ENCODE assay signal across 25 cellular contexts in the genomic region with DNA sequence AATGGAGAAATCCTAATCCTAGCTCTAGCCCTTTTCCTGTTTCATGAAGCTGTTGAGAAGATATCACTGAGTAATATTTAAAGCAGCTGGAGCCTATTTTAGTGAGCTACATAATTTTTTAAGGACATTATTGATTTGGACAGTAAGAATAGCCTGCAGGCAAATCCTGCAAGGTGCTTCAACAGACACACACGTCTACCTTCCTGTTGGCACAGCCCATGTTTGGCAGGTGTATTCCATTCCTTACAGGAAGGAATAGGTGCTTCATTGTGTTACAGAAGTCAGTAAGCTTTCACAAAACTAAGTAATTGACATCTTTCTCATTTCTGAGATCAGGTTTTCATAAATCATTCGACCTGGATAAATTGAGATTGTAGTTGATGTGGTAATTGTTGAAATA. TPM values are rescaled to one million over a fixed set of nuclear protein-coding genes. Genes with fewer than 3 reads are reported as not detected.
DNase-seq lines count a peak whose midpoint lies in the region; ATAC-seq and TF ChIP-seq lines count a peak whose summit lies in the region.
"Had no signal": no experiment of that assay in that cellular context is flagged by ENCODE, and none has a peak within 500 bp of the region (broad histone marks: within the 10 kb centered on the region; RNA-seq: fewer than 3 reads in every experiment).

No MANE protein-coding gene starts in this region.

- no peaks in the 10 kb centered on the region for H3K27me3 Mint-ChIP-seq in endodermal cell (ENCODE audit: insufficient read depth)
- H3K27me3 Mint-ChIP-seq: activated CD4-positive, alpha-beta memory T cell treated with anti-CD3 and anti-CD28 coated beads, Interleukin-2, amount 10 ng/mL, durations not matched to agents 7 days and 5 days; memory B cell had no signal

- H4K20me1 ChIP-seq in mammary epithelial cell (ENCODE audit: insufficient read depth, low read length): no peaks in the 10 kb centered on the region

- no peak overlapping the region for H3K9ac ChIP-seq in mammary epithelial cell (ENCODE audit: insufficient read depth, low read length)
- no peak overlapping the region for H3K9ac ChIP-seq in endodermal cell (ENCODE audit: extremely low read depth, low read length, poor library complexity, severe bottlenecking)

- CTCF ChIA-PET in mammary epithelial cell (lab: Charles Lee; ENCODE audit: low non-redundant PET): no interaction called here

- no peak overlapping the region for H2AFZ ChIP-seq in mammary epithelial cell (ENCODE audit: low read depth, low read length)

- H3K9me3 Mint-ChIP-seq in endodermal cell: no peaks in the 10 kb centered on the region
- H3K9me3 Mint-ChIP-seq: activated CD4-positive, alpha-beta memory T cell treated with anti-CD3 and anti-CD28 coated beads, Interleukin-2, amount 10 ng/mL, durations not matched to agents 7 days and 5 days; memory B cell had no signal

- intact Hi-C loops in mammary epithelial cell (cut with micrococcal nuclease): no loop called here

- no peak overlapping the region for H3K4me3 Mint-ChIP-seq in endodermal cell
- H3K4me3 Mint-ChIP-seq: activated CD4-positive, alpha-beta memory T cell treated with anti-CD3 and anti-CD28 coated beads, Interleukin-2, amount 10 ng/mL, durations not matched to agents 7 days and 5 days; memory B cell had no signal

- 0% methylated on average over 2 of the region's 2 CpGs for WGBS in mammary epithelial cell (ENCODE audit: low coverage, missing lambda C conversion rate)
- 83 to 89% methylated on average over 1 of the region's 2 CpGs for WGBS in endodermal cell (ENCODE audit: insufficient coverage in 1 of 2, insufficient read length in 1 of 2), 2 experiments

- no peaks in the 10 kb centered on the region for H3K79me2 ChIP-seq in mammary epithelial cell (ENCODE audit: insufficient read depth, low read length)

- dilution Hi-C loops in mammary epithelial cell (cut with HindIII; ENCODE audit: low sequenced_read_pairs): no loop called here

- in situ Hi-C loops in mammary epithelial cell (cut with MboI; ENCODE audit: low sequenced_read_pairs in 2 of 2): no loop called here

- H3K4me3 ChIP-seq in mammary epithelial cell (replicated peaks in 1 of 3; ENCODE audit: insufficient read depth in 1 of 3, low read depth in 2 of 3, low read length in 3 of 3): no peak overlapping the region
- no peak overlapping the region for H3K4me3 ChIP-seq in endodermal cell (ENCODE audit: low read length)
- H3K4me3 ChIP-seq: adrenal gland, coronary artery had no signal

- H3K4me1 ChIP-seq in mammary epithelial cell (ENCODE audit: insufficient read depth, low read length) (no peaks in the 10 kb centered on the region), endodermal cell (ENCODE audit: control insufficient read depth, insufficient read depth, low read length) (peaks cover 5% of the 10 kb centered on the region)
- H3K4me1 ChIP-seq: adrenal gland, BE2C had no signal

- H3K36me3 Mint-ChIP-seq in endodermal cell (ENCODE audit: low read depth): no peaks in the 10 kb centered on the region
- H3K36me3 Mint-ChIP-seq: memory B cell had no signal

- H3K27ac ChIP-seq in mammary epithelial cell (ENCODE audit: insufficient read depth, low read depth, low read length): no peak overlapping the region
- no peak overlapping the region for H3K27ac ChIP-seq in endodermal cell (ENCODE audit: low read depth, low read length)
- H3K27ac ChIP-seq: adrenal gland, coronary artery had no signal

- TF ChIP-seq CTCF in mammary epithelial cell (conservative IDR thresholded peaks at IDR 0.05 in 1 of 2, IDR thresholded peaks at IDR 0.05 in 1 of 2; ENCODE audit: extremely low read depth in 1 of 2, insufficient read depth in 1 of 2, low read depth in 1 of 2, low read length in 2 of 2) (no peak), endodermal cell (conservative IDR thresholded peaks at IDR 0.05) (no peak)

- peaks cover 5% of the 10 kb centered on the region for H3K4me1 Mint-ChIP-seq in endodermal cell
- H3K4me1 Mint-ChIP-seq: activated CD4-positive, alpha-beta memory T cell treated with anti-CD3 and anti-CD28 coated beads, Interleukin-2, amount 10 ng/mL, durations not matched to agents 7 days and 5 days; memory B cell had no signal

- no peak overlapping the region for H3K4me2 ChIP-seq in mammary epithelial cell (ENCODE audit: insufficient read depth, low read depth, low read length)

- H3K27ac Mint-ChIP-seq in endodermal cell: no peak overlapping the region
- H3K27ac Mint-ChIP-seq: activated CD4-positive, alpha-beta memory T cell treated with anti-CD3 and anti-CD28 coated beads, Interleukin-2, amount 10 ng/mL, durations not matched to agents 7 days and 5 days; memory B cell had no signal

- DNase-seq in NCI-H2107 treated with DMSO at 0.1 percent for 48 hours (lab: John Stamatoyannopoulos, UW; ENCODE audit: unreplicated experiment) (peak; percentile 8), NCI-H2107 (lab: John Stamatoyannopoulos, UW) (no peak), NCI-H69 (lab: John Stamatoyannopoulos, UW) (peak; percentile 97), mammary epithelial cell (peak; percentile 2), 8988T (no peak), endodermal cell (no peak)
- no peak for DNase-seq in activated naive CD4-positive, alpha-beta T cell treated with Interleukin-2 at 50 U/mL for 16 hours
- DNase-seq: activated CD4-positive, alpha-beta memory T cell treated with anti-CD3 and anti-CD28 coated beads, Interleukin-2, amount 10 ng/mL, durations not matched to agents 7 days and 5 days; activated CD4-positive, CD25-positive, alpha-beta regulatory T cell; activated gamma-delta T cell treated with Interleukin-2 at 50 U/mL for 16 hours; activated T-cell treated with anti-CD3 and anti-CD28 coated beads for 4 hours; adrenal gland; BE2C; Caco-2; head of caudate nucleus; NCI-H1436; NCI-H510A; nucleus accumbens; retina; stimulated activated CD4-positive, alpha-beta T cell treated with anti-CD3 and anti-CD28 coated beads, Interleukin-4, amount 100 ng/mL, for 1 hour; stimulated activated naive CD4-positive, alpha-beta T cell treated with Interleukin-2 at 50 U/mL for 16 hours had no signal

- H3K9me3 ChIP-seq in mammary epithelial cell (replicated peaks; ENCODE audit: insufficient read depth, low read length) (no peaks in the 10 kb centered on the region), endodermal cell (ENCODE audit: control insufficient read depth, low read length) (no peaks in the 10 kb centered on the region)
- H3K9me3 ChIP-seq: adrenal gland, BE2C had no signal

- H3K36me3 ChIP-seq in mammary epithelial cell (ENCODE audit: insufficient read depth, low read length) (no peaks in the 10 kb centered on the region), endodermal cell (ENCODE audit: control insufficient read depth, insufficient read depth, low read length) (no peaks in the 10 kb centered on the region)
- H3K36me3 ChIP-seq: adrenal gland, BE2C had no signal

- ATAC-seq in GM18511 (IDR thresholded peaks at IDR 0.05; ENCODE audit: unreplicated experiment): no peak

- H3K27me3 ChIP-seq in mammary epithelial cell (ENCODE audit: insufficient read depth, low read length) (no peaks in the 10 kb centered on the region), endodermal cell (ENCODE audit: control insufficient read depth, insufficient read depth, low read length, poor library complexity, severe bottlenecking) (no peaks in the 10 kb centered on the region)
- H3K27me3 ChIP-seq: adrenal gland, BE2C had no signal

- no TSS peak for BruUV-seq in mammary epithelial cell (replicated peaks; lab: Mats Ljungman, UMichigan)

RNA-seq across cellular contexts. Expression of a gene that starts 50.6 kb away (rescaled TPM):
- under 1 TPM; 0.17 to 0.33 TPM for total RNA-seq in mammary epithelial cell
- polyA plus RNA-seq in mammary epithelial cell: 0.09 TPM
- not detected for polyA minus RNA-seq in mammary epithelial cell
- total RNA-seq in endodermal cell: 10 to 100 TPM; 41.2 to 51.4 TPM
- 4.0 TPM for polyA plus RNA-seq in endodermal cell (2013, experiment 1 of 2)
- 3.4 TPM for polyA plus RNA-seq in endodermal cell (2013, experiment 2 of 2)
- total RNA-seq: activated CD4-positive, alpha-beta memory T cell treated with anti-CD3 and anti-CD28 coated beads, Interleukin-2, amount 10 ng/mL, durations not matched to agents 7 days and 5 days; LHCN-M2 had no signal

RNA-seq across cellular contexts. Expression of a gene that starts 51.0 kb away (rescaled TPM):
- not detected for total RNA-seq in mammary epithelial cell
- not detected for polyA plus RNA-seq in mammary epithelial cell
- polyA minus RNA-seq in mammary epithelial cell: not detected
- 10 to 100 TPM in 1 of 2 donors, 1 to 10 TPM in 1; 8.1 to 11.0 TPM for total RNA-seq in endodermal cell
- polyA plus RNA-seq in endodermal cell (2013, experiment 1 of 2): 0.50 TPM
- polyA plus RNA-seq in endodermal cell (2013, experiment 2 of 2): 0.54 TPM
- total RNA-seq: activated CD4-positive, alpha-beta memory T cell treated with anti-CD3 and anti-CD28 coated beads, Interleukin-2, amount 10 ng/mL, durations not matched to agents 7 days and 5 days; adrenal gland; LHCN-M2 had no signal
- polyA plus RNA-seq: adrenal gland had no signal

Comparison
In these comparisons a context has a peak if more than half of its experiments do, and no peak if none do; other contexts are left out.
1. DNase-seq: peak in NCI-H2107 treated with DMSO at 0.1 percent for 48 hours (single experiment), NCI-H69 (single experiment) and mammary epithelial cell (single experiment); none in NCI-H2107 (single experiment), 8988T (single experiment), endodermal cell (single experiment) and activated naive CD4-positive, alpha-beta T cell treated with Interleukin-2 at 50 U/mL for 16 hours (single experiment).
2. RNA of a gene that starts 50.6 kb away (total RNA-seq): 41.2 to 51.4 TPM in endodermal cell; 0.17 to 0.33 TPM in mammary epithelial cell; every median in the first group is over 10 times any median in the second.
3. RNA of a gene that starts 51.0 kb away (total RNA-seq): 8.1 to 11.0 TPM in endodermal cell; not detected in mammary epithelial cell; every median in the first group is over 4 times any median in the second.